In genomic region chr13:23715092-23715761, GRCh38 we compare ENCODE assay signal across 14 cellular contexts.
A peak's percentile ranks its signal among the peaks of the same experiment; 100 is the strongest.
DNase-seq lines count a peak whose midpoint lies in the region; ATAC-seq lines count a peak whose summit lies in the region.
"Had no signal": no experiment of that assay in that cellular context is flagged by ENCODE, and none has a peak within 500 bp of the region (broad histone marks: within the 10 kb centered on the region; RNA-seq: fewer than 3 reads in every experiment).

No MANE protein-coding gene starts in this region.

- no peak overlapping the region for H3K4ac ChIP-seq in mesendoderm (ENCODE audit: low read depth, low read length)

- peaks cover 0 to 4% of the 10 kb centered on the region in 2 donors for H3K9me3 Mint-ChIP-seq in activated T-cell treated with anti-CD3 and anti-CD28 coated beads, Interleukin-2, amount 50 U/mL, for 72 hours
- H3K9me3 Mint-ChIP-seq: CD8-positive, alpha-beta memory T cell had no signal

- no peak overlapping the region for H3K18ac ChIP-seq in mesendoderm (ENCODE audit: low read length)

- no peaks in the 10 kb centered on the region for H3K79me2 ChIP-seq in mesendoderm (ENCODE audit: control insufficient read depth, insufficient read depth, low read length)

- no CpG with 5 or more reads among the region's 19 CpGs for WGBS in mesendoderm (ENCODE audit: extremely low coverage, insufficient coverage, low lambda C conversion rate)

- no peak overlapping the region for H3K4me3 Mint-ChIP-seq in activated T-cell treated with anti-CD3 and anti-CD28 coated beads, Interleukin-2, amount 50 U/mL, for 72 hours
- H3K4me3 Mint-ChIP-seq: CD8-positive, alpha-beta memory T cell had no signal

- H3K4me3 ChIP-seq in mesendoderm (ENCODE audit: low read length) = no peak overlapping the region
- H3K4me3 ChIP-seq: BLaER1 had no signal

- no peaks in the 10 kb centered on the region for H3K36me3 ChIP-seq in mesendoderm (ENCODE audit: control insufficient read depth, insufficient read depth, low read length)
- H3K36me3 ChIP-seq: BLaER1 had no signal

- H3K36me3 Mint-ChIP-seq in activated T-cell treated with anti-CD3 and anti-CD28 coated beads, Interleukin-2, amount 50 U/mL, for 72 hours (ENCODE audit: insufficient read depth in 2 of 2) = peaks cover 8% of the 10 kb centered on the region in 2 donors

- H3K27ac Mint-ChIP-seq in activated T-cell treated with anti-CD3 and anti-CD28 coated beads, Interleukin-2, amount 50 U/mL, for 72 hours = no peak overlapping the region
- H3K27ac Mint-ChIP-seq: CD8-positive, alpha-beta memory T cell had no signal

- H2BK120ac ChIP-seq in mesendoderm (ENCODE audit: low read depth, low read length) = no peak overlapping the region

- peaks cover 27% of the 10 kb centered on the region for H3K4me1 Mint-ChIP-seq in activated T-cell treated with anti-CD3 and anti-CD28 coated beads, Interleukin-2, amount 50 U/mL, for 72 hours (ENCODE audit: low read depth)

- H3K4me2 ChIP-seq in mesendoderm (ENCODE audit: low read length) = no peak overlapping the region
- H3K4me2 ChIP-seq: KMS-11 had no signal

- no peak overlapping the region for H4K8ac ChIP-seq in mesendoderm (ENCODE audit: low read depth, low read length)

- ATAC-seq in activated T-cell treated with anti-CD3 and anti-CD28 coated beads, Interleukin-2, amount 50 U/mL, for 72 hours (replicated peaks in 1 of 2) = no peak

- no peak overlapping the region for H4K5ac ChIP-seq in mesendoderm (ENCODE audit: low read length)

- H2AK5ac ChIP-seq in mesendoderm (ENCODE audit: low read length) = no peak overlapping the region

- no peaks in the 10 kb centered on the region for H3K79me1 ChIP-seq in mesendoderm (ENCODE audit: low read length)

- H3K4me1 ChIP-seq in mesendoderm (ENCODE audit: control insufficient read depth, low read depth, low read length) = no peaks in the 10 kb centered on the region
- H3K4me1 ChIP-seq: BLaER1 had no signal

- DNase-seq in Ammon's horn (ENCODE audit: low spot score) (peak; percentile 24), DMS53 (lab: John Stamatoyannopoulos, UW) (peak; percentile 76), SHP77 (lab: John Stamatoyannopoulos, UW) (peak; percentile 53 to 72), mesendoderm (peak; percentile 34), NOMO-1 treated with dmso at 0.1 percent for 144 hours (lab: John Stamatoyannopoulos, UW; ENCODE audit: unreplicated experiment) (no peak)
- no peak for DNase-seq in stimulated activated naive CD4-positive, alpha-beta T cell treated with Interleukin-2 at 50 U/mL for 16 hours (lab: John Stamatoyannopoulos, UW)
- DNase-seq in activated T-cell treated with anti-CD3 and anti-CD28 coated beads, Interleukin-2, amount 50 U/mL, for 72 hours = no peak
- DNase-seq: CD8-positive, alpha-beta memory T cell; HCEC 1CT; NCI-H187; NK-92 treated with Interleukin-12 subunit alpha and Interleukin-12 subunit beta, amount 100 ng/mL, for 24 hours; Right ventricle myocardium superior had no signal

- no peak overlapping the region for H3K56ac ChIP-seq in mesendoderm (ENCODE audit: low read length)

- H3K27me3 Mint-ChIP-seq in activated T-cell treated with anti-CD3 and anti-CD28 coated beads, Interleukin-2, amount 50 U/mL, for 72 hours (ENCODE audit: low read depth) = peaks cover 16% of the 10 kb centered on the region

- no peak overlapping the region for H2BK5ac ChIP-seq in mesendoderm (ENCODE audit: low read length)

- H2BK15ac ChIP-seq in mesendoderm (replicated peaks; ENCODE audit: low read depth) = no peak overlapping the region

- H3K27ac ChIP-seq in mesendoderm (ENCODE audit: low read depth, low read length) = no peak overlapping the region
- H3K27ac ChIP-seq: BLaER1, KMS-11 had no signal

- H3K27me3 ChIP-seq in mesendoderm (ENCODE audit: insufficient read depth, low read length, poor library complexity) = no peaks in the 10 kb centered on the region
- H3K27me3 ChIP-seq: BLaER1 had no signal

- no peak overlapping the region for H3K23ac ChIP-seq in mesendoderm (ENCODE audit: low read length)

- no peak overlapping the region for H3K9ac ChIP-seq in mesendoderm (ENCODE audit: low read length)
- H3K9ac ChIP-seq: BLaER1, KMS-11 had no signal

Comparison
In these comparisons a context has a peak if more than half of its experiments do, and no peak if none do; other contexts are left out.
1. DNase-seq: peak in Ammon's horn (single experiment), DMS53 (single experiment), SHP77 (2 of 2) and mesendoderm (single experiment); none in NOMO-1 treated with dmso at 0.1 percent for 144 hours (single experiment), stimulated activated naive CD4-positive, alpha-beta T cell treated with Interleukin-2 at 50 U/mL for 16 hours (single experiment) and activated T-cell treated with anti-CD3 and anti-CD28 coated beads, Interleukin-2, amount 50 U/mL, for 72 hours (0 of 2).